Comparison of ENCODE assay signal across 22 cellular contexts in genomic region chr9:78073722-78074121, GRCh38. TPM values are rescaled to one million over a fixed set of nuclear protein-coding genes. Genes with fewer than 3 reads are reported as not detected.
A peak's percentile ranks its signal among the peaks of the same experiment; 100 is the strongest.
DNase-seq lines count a peak whose midpoint lies in the region; ATAC-seq lines count a peak whose summit lies in the region.
"Had no signal": no experiment of that assay in that cellular context is flagged by ENCODE, and none has a peak within 500 bp of the region (broad histone marks: within the 10 kb centered on the region; RNA-seq: fewer than 3 reads in every experiment).

No MANE protein-coding gene starts in this region.

- H3K4me3 ChIP-seq in CD4-positive, alpha-beta memory T cell (ENCODE audit: low read length in 2 of 2): no peak overlapping the region
- H3K4me3 ChIP-seq: gastroesophageal sphincter, left ventricle myocardium inferior, mucosa of descending colon, ovary, vagina had no signal

- POLR2A ChIA-PET in CD4-positive, alpha-beta memory T cell (lab: Charles Lee; ENCODE audit: partially characterized antibody): interaction anchor here (0.8 to 3.1 kb wide), 10 partner anchors 20 to 137 kb away, joined by 3 to 14 read pairs (median 5); partner anchors contain the start of gene GNAQ
- POLR2A ChIA-PET in T-cell (lab: Charles Lee): no interaction called here

- peaks cover 30% of the 10 kb centered on the region for H3K9me3 Mint-ChIP-seq in activated CD4-positive, alpha-beta T cell treated with anti-CD3 and anti-CD28 coated beads, Interleukin-2, amount 10 ng/mL, durations not matched to agents 24 days and 14 days
- peaks cover 0 to 22% (median 13%) of the 10 kb centered on the region in 8 donors for H3K9me3 Mint-ChIP-seq in CD4-positive, alpha-beta memory T cell
- H3K9me3 Mint-ChIP-seq in T-cell: peaks cover 0 to 13% (median 12%) of the 10 kb centered on the region in 3 donors
- H3K9me3 Mint-ChIP-seq in immature natural killer cell: peaks cover 0 to 13% (median 10%) of the 10 kb centered on the region in 6 donors

- H3K27ac ChIP-seq in CD4-positive, alpha-beta memory T cell (ENCODE audit: low read depth, low read length): no peak overlapping the region
- H3K27ac ChIP-seq: gastroesophageal sphincter, left ventricle myocardium inferior, ovary, vagina had no signal

- CTCF ChIA-PET in CD4-positive, alpha-beta memory T cell (lab: Charles Lee; ENCODE audit: partially characterized antibody): interaction anchor here (1.2 to 5.4 kb wide), 7 partner anchors 20 to 137 kb away, joined by 3 to 34 read pairs (median 6); no protein-coding TSS in a partner anchor
- CTCF ChIA-PET in T-cell (lab: Charles Lee): interaction anchor here (0.6 to 1.8 kb wide), 2 partner anchors 39 to 58 kb away, joined by 3 to 5 read pairs; no protein-coding TSS in a partner anchor

- peaks cover 46% of the 10 kb centered on the region for H3K4me1 Mint-ChIP-seq in activated CD4-positive, alpha-beta T cell treated with anti-CD3 and anti-CD28 coated beads, Interleukin-2, amount 10 ng/mL, durations not matched to agents 24 days and 14 days
- H3K4me1 Mint-ChIP-seq in CD4-positive, alpha-beta memory T cell: peaks cover 45 to 60% (median 54%) of the 10 kb centered on the region in 4 donors
- H3K4me1 Mint-ChIP-seq in T-cell (peaks cover 51 to 60% (median 55%) of the 10 kb centered on the region in 3 donors), immature natural killer cell (peaks cover 29 to 31% of the 10 kb centered on the region in 2 donors)

- intact Hi-C loops in activated CD4-positive, alpha-beta T cell treated with anti-CD3 and anti-CD28 coated beads, Interleukin-2, amount 10 ng/mL, durations not matched to agents 24 days and 14 days (cut with micrococcal nuclease): loop anchor here (5.0 kb wide), 1 partner anchor 44 kb away; no protein-coding TSS in a partner anchor
- intact Hi-C loops in CD4-positive, alpha-beta memory T cell (cut with micrococcal nuclease): loop anchor here (1.0 to 2.0 kb wide), 4 partner anchors 19 to 47 kb away; no protein-coding TSS in a partner anchor

- peak overlapping the region; percentile 26 for H3K27ac Mint-ChIP-seq in activated CD4-positive, alpha-beta T cell treated with anti-CD3 and anti-CD28 coated beads, Interleukin-2, amount 10 ng/mL, durations not matched to agents 24 days and 14 days
- peak overlapping the region; percentile 80 to 96 (median 91) for H3K27ac Mint-ChIP-seq in CD4-positive, alpha-beta memory T cell
- H3K27ac Mint-ChIP-seq in T-cell (peak overlapping the region; percentile 91 to 94), immature natural killer cell (peak overlapping the region in 4 of 6 donors; percentile 15 to 90 (median 31))

- peaks cover 40% of the 10 kb centered on the region for H3K4me1 ChIP-seq in CD4-positive, alpha-beta memory T cell (ENCODE audit: insufficient read depth, low read length)
- H3K4me1 ChIP-seq: gastroesophageal sphincter, left ventricle myocardium inferior, vagina had no signal

- peaks cover 13% of the 10 kb centered on the region for H3K36me3 Mint-ChIP-seq in activated CD4-positive, alpha-beta T cell treated with anti-CD3 and anti-CD28 coated beads, Interleukin-2, amount 10 ng/mL, durations not matched to agents 24 days and 14 days (ENCODE audit: low read depth)
- H3K36me3 Mint-ChIP-seq in CD4-positive, alpha-beta memory T cell: peaks cover 3 to 9% of the 10 kb centered on the region in 2 donors
- H3K36me3 Mint-ChIP-seq in T-cell (peaks cover 6% of the 10 kb centered on the region), immature natural killer cell (peaks cover 6 to 8% (median 7%) of the 10 kb centered on the region in 3 donors)

- H3K27me3 ChIP-seq in CD4-positive, alpha-beta memory T cell (ENCODE audit: insufficient read depth, low read length): no peaks in the 10 kb centered on the region
- H3K27me3 ChIP-seq: gastroesophageal sphincter, ovary, vagina had no signal

- H3K36me3 ChIP-seq in CD4-positive, alpha-beta memory T cell (ENCODE audit: insufficient read depth, low read length): no peaks in the 10 kb centered on the region
- H3K36me3 ChIP-seq: gastroesophageal sphincter, left ventricle myocardium inferior, ovary, vagina had no signal

- ATAC-seq in T-cell (replicated peaks in 1 of 4): peak in 1 of 4 experiments; percentile 36
- ATAC-seq in GM19452 (IDR thresholded peaks at IDR 0.05; ENCODE audit: unreplicated experiment): no peak
- ATAC-seq: gastroesophageal sphincter, sciatic nerve had no signal

- H3K27me3 Mint-ChIP-seq in activated CD4-positive, alpha-beta T cell treated with anti-CD3 and anti-CD28 coated beads, Interleukin-2, amount 10 ng/mL, durations not matched to agents 24 days and 14 days: no peaks in the 10 kb centered on the region
- H3K27me3 Mint-ChIP-seq in CD4-positive, alpha-beta memory T cell: no peaks in the 10 kb centered on the region
- no peaks in the 10 kb centered on the region for H3K27me3 Mint-ChIP-seq in T-cell
- peaks cover 2 to 12% (median 6%) of the 10 kb centered on the region in 3 donors for H3K27me3 Mint-ChIP-seq in immature natural killer cell (ENCODE audit: low read depth in 3 of 3)

- no peaks in the 10 kb centered on the region for H3K9me3 ChIP-seq in CD4-positive, alpha-beta memory T cell (ENCODE audit: control insufficient read depth in 1 of 2, low read length in 2 of 2)
- H3K9me3 ChIP-seq: mucosa of descending colon, ovary, vagina had no signal

- DNase-seq in activated CD4-positive, alpha-beta T cell treated with anti-CD3 and anti-CD28 coated beads, Interleukin-2, amount 10 ng/mL, durations not matched to agents 24 days and 14 days: no peak
- no peak for DNase-seq in activated CD4-positive, alpha-beta T cell treated with anti-CD3 and anti-CD28 coated beads for 4 hours
- DNase-seq in CD4-positive, alpha-beta memory T cell: no peak
- no peak for DNase-seq in T-cell
- no peak for DNase-seq in immature natural killer cell
- no peak for DNase-seq in stimulated activated naive CD4-positive, alpha-beta T cell treated with Interleukin-2 at 50 U/mL for 16 hours (lab: John Stamatoyannopoulos, UW)
- DNase-seq in DMS79 treated with DMSO at 0.1 percent for 48 hours (lab: John Stamatoyannopoulos, UW): no peak
- DNase-seq: ACHN; activated naive CD4-positive, alpha-beta T cell; EL; erythroblast; left ventricle myocardium inferior; mucosa of descending colon; NCI-H1048; NCI-H524 treated with DMSO at 0.1 percent for 48 hours; ovary; SHP77; stimulated activated CD4-positive, alpha-beta T cell treated with anti-CD3 and anti-CD28 coated beads, Interleukin-1b, Interleukin-23, amount 100 ng/mL, for 48 hours had no signal

- peak overlapping the region; percentile 53 for H3K4me3 Mint-ChIP-seq in activated CD4-positive, alpha-beta T cell treated with anti-CD3 and anti-CD28 coated beads, Interleukin-2, amount 10 ng/mL, durations not matched to agents 24 days and 14 days
- peak overlapping the region in 7 of 8 donors; percentile 76 to 89 (median 81) for H3K4me3 Mint-ChIP-seq in CD4-positive, alpha-beta memory T cell
- H3K4me3 Mint-ChIP-seq in T-cell (peak overlapping the region in 1 of 3 donors; percentile 51), immature natural killer cell (peak overlapping the region in 4 of 5 donors; percentile 25 to 76 (median 54))

RNA-seq across cellular contexts. Expression of gene GNAQ, which starts 42.1 kb away (rescaled TPM):
- total RNA-seq in activated CD4-positive, alpha-beta T cell treated with anti-CD3 and anti-CD28 coated beads, Interleukin-2, amount 10 ng/mL, durations not matched to agents 24 days and 14 days: 22.7 and 26.3 TPM in 2 replicates
- 10 to 100 TPM; 50.7 to 57.2 TPM for total RNA-seq in CD4-positive, alpha-beta memory T cell
- polyA plus RNA-seq in CD4-positive, alpha-beta memory T cell: 10 to 100 TPM in 1 of 2 donors, 1 to 10 TPM in 1; 6.9 to 18.4 TPM
- total RNA-seq in T-cell: 10 to 100 TPM; 29.3 to 48.4 (median 38.3) TPM
- polyA plus RNA-seq in immature natural killer cell: 1 to 10 TPM; 4.5 to 7.4 (median 5.1) TPM

Comparison
In these comparisons a context has a peak if more than half of its experiments do, and no peak if none do; other contexts are left out.
1. H3K27ac Mint-ChIP-seq: peak in every context shown above with its lines; median percentile 92 in T-cell; 91 in CD4-positive, alpha-beta memory T cell; 31 in immature natural killer cell; 26 in activated CD4-positive, alpha-beta T cell treated with anti-CD3 and anti-CD28 coated beads, Interleukin-2, amount 10 ng/mL, durations not matched to agents 24 days and 14 days.